In genomic region chr21:41589131-41589530, GRCh38 we compare ENCODE assay signal across 1 cellular context.
TF ChIP-seq lines count a peak whose summit lies in the region.

No MANE protein-coding gene starts in this region.

TF ChIP-seq in GM23338, 12 proteins besides CTCF, POLR2A, EP300 and RAD21 (continued from another document):
- TF ChIP-seq, protein P1, sequence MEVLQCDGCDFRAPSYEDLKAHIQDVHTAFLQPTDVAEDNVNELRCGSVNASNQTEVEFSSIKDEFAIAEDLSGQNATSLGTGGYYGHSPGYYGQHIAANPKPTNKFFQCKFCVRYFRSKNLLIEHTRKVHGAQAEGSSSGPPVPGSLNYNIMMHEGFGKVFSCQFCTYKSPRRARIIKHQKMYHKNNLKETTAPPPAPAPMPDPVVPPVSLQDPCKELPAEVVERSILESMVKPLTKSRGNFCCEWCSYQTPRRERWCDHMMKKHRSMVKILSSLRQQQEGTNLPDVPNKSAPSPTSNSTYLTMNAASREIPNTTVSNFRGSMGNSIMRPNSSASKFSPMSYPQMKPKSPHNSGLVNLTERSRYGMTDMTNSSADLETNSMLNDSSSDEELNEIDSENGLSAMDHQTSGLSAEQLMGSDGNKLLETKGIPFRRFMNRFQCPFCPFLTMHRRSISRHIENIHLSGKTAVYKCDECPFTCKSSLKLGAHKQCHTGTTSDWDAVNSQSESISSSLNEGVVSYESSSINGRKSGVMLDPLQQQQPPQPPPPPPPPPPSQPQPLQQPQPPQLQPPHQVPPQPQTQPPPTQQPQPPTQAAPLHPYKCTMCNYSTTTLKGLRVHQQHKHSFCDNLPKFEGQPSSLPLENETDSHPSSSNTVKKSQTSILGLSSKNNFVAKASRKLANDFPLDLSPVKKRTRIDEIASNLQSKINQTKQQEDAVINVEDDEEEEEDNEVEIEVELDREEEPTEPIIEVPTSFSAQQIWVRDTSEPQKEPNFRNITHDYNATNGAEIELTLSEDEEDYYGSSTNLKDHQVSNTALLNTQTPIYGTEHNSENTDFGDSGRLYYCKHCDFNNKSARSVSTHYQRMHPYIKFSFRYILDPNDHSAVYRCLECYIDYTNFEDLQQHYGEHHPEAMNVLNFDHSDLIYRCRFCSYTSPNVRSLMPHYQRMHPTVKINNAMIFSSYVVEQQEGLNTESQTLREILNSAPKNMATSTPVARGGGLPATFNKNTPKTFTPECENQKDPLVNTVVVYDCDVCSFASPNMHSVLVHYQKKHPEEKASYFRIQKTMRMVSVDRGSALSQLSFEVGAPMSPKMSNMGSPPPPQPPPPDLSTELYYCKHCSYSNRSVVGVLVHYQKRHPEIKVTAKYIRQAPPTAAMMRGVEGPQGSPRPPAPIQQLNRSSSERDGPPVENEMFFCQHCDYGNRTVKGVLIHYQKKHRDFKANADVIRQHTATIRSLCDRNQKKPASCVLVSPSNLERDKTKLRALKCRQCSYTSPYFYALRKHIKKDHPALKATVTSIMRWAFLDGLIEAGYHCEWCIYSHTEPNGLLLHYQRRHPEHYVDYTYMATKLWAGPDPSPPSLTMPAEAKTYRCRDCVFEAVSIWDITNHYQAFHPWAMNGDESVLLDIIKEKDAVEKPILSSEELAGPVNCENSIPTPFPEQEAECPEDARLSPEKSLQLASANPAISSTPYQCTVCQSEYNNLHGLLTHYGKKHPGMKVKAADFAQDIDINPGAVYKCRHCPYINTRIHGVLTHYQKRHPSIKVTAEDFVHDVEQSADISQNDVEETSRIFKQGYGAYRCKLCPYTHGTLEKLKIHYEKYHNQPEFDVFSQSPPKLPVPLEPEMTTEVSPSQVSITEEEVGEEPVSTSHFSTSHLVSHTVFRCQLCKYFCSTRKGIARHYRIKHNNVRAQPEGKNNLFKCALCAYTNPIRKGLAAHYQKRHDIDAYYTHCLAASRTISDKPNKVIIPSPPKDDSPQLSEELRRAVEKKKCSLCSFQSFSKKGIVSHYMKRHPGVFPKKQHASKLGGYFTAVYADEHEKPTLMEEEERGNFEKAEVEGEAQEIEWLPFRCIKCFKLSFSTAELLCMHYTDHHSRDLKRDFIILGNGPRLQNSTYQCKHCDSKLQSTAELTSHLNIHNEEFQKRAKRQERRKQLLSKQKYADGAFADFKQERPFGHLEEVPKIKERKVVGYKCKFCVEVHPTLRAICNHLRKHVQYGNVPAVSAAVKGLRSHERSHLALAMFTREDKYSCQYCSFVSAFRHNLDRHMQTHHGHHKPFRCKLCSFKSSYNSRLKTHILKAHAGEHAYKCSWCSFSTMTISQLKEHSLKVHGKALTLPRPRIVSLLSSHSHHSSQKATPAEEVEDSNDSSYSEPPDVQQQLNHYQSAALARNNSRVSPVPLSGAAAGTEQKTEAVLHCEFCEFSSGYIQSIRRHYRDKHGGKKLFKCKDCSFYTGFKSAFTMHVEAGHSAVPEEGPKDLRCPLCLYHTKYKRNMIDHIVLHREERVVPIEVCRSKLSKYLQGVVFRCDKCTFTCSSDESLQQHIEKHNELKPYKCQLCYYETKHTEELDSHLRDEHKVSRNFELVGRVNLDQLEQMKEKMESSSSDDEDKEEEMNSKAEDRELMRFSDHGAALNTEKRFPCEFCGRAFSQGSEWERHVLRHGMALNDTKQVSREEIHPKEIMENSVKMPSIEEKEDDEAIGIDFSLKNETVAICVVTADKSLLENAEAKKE (CRISPR knock-in tag; IDR thresholded peaks at IDR 0.05): no peak
- TF ChIP-seq NANOG (IDR thresholded peaks at IDR 0.05; ENCODE audit: borderline replicate concordance): no peak
- TF ChIP-seq EZH2 (IDR thresholded peaks at IDR 0.05; ENCODE audit: low read depth, unreplicated experiment): no peak
- no peak for TF ChIP-seq STAT1 (IDR thresholded peaks at IDR 0.05; ENCODE audit: unreplicated experiment)
- TF ChIP-seq ZNF331 (CRISPR knock-in tag; IDR thresholded peaks at IDR 0.05; ENCODE audit: low read depth): no peak
- TF ChIP-seq, protein P2, sequence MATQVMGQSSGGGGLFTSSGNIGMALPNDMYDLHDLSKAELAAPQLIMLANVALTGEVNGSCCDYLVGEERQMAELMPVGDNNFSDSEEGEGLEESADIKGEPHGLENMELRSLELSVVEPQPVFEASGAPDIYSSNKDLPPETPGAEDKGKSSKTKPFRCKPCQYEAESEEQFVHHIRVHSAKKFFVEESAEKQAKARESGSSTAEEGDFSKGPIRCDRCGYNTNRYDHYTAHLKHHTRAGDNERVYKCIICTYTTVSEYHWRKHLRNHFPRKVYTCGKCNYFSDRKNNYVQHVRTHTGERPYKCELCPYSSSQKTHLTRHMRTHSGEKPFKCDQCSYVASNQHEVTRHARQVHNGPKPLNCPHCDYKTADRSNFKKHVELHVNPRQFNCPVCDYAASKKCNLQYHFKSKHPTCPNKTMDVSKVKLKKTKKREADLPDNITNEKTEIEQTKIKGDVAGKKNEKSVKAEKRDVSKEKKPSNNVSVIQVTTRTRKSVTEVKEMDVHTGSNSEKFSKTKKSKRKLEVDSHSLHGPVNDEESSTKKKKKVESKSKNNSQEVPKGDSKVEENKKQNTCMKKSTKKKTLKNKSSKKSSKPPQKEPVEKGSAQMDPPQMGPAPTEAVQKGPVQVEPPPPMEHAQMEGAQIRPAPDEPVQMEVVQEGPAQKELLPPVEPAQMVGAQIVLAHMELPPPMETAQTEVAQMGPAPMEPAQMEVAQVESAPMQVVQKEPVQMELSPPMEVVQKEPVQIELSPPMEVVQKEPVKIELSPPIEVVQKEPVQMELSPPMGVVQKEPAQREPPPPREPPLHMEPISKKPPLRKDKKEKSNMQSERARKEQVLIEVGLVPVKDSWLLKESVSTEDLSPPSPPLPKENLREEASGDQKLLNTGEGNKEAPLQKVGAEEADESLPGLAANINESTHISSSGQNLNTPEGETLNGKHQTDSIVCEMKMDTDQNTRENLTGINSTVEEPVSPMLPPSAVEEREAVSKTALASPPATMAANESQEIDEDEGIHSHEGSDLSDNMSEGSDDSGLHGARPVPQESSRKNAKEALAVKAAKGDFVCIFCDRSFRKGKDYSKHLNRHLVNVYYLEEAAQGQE (IDR thresholded peaks at IDR 0.05; ENCODE audit: unreplicated experiment): no peak
- no peak for TF ChIP-seq CREB1 (CRISPR knock-in tag; IDR thresholded peaks at IDR 0.05; ENCODE audit: low read depth)
